14 cellular contexts compared by ENCODE assay signal in genomic region chr4:145819246-145820181, GRCh38.
A peak's percentile ranks its signal among the peaks of the same experiment; 100 is the strongest.
DNase-seq lines count a peak whose midpoint lies in the region; ATAC-seq, FAIRE-seq and TF ChIP-seq lines count a peak whose summit lies in the region.
"Had no signal": no experiment of that assay in that cellular context is flagged by ENCODE, and none has a peak within 500 bp of the region (broad histone marks: within the 10 kb centered on the region; RNA-seq: fewer than 3 reads in every experiment).

No MANE protein-coding gene starts in this region.

- ATAC-seq in GM21737 (IDR thresholded peaks at IDR 0.05; ENCODE audit: unreplicated experiment) (peak; percentile 47), memory B cell (ENCODE audit: low read depth) (no peak)
- ATAC-seq: activated T-helper 17 cell treated with anti-CD3 and anti-CD28 coated beads, Interleukin-2, amount 50 U/mL, for 72 hours; Panc1 had no signal

- H3K27ac ChIP-seq in esophagus squamous epithelium, result peak overlapping the region in 1 of 4 donors; percentile 10
- H3K27ac ChIP-seq: colonic mucosa, neutrophil had no signal

- H3K4me3 ChIP-seq in esophagus squamous epithelium, result no peak overlapping the region
- H3K4me3 ChIP-seq: colonic mucosa had no signal

- 81 to 89% methylated on average over 12 of the region's 12 CpGs for WGBS in esophagus squamous epithelium, 2 donors

- H3K9me3 ChIP-seq in esophagus squamous epithelium, result no peaks in the 10 kb centered on the region
- H3K9me3 ChIP-seq: colonic mucosa, neutrophil had no signal

- no peaks in the 10 kb centered on the region for H3K27me3 ChIP-seq in esophagus squamous epithelium
- H3K27me3 ChIP-seq: colonic mucosa, neutrophil had no signal

- no peak for TF ChIP-seq POLR2A in esophagus squamous epithelium (IDR thresholded peaks at IDR 0.05)

- FAIRE-seq in HTR-8/SVneo (lab: Jason Lieb, UNC), result no peak

- no peaks in the 10 kb centered on the region for H3K27me3 Mint-ChIP-seq in memory B cell
- H3K27me3 Mint-ChIP-seq: activated T-helper 17 cell treated with anti-CD3 and anti-CD28 coated beads, Interleukin-2, amount 50 U/mL, for 72 hours; type B pancreatic cell had no signal

- H3K4me1 Mint-ChIP-seq in memory B cell, result no peaks in the 10 kb centered on the region

- H3K4me3 Mint-ChIP-seq in memory B cell, result no peak overlapping the region
- H3K4me3 Mint-ChIP-seq: activated T-helper 17 cell treated with anti-CD3 and anti-CD28 coated beads, Interleukin-2, amount 50 U/mL, for 72 hours; type B pancreatic cell had no signal

- DNase-seq in Ammon's horn (ENCODE audit: low spot score) (peak; percentile 82), amygdala (lab: John Stamatoyannopoulos, UW) (peak in 43 of 56 donors; percentile 3 to 70 (median 27)), memory B cell (ENCODE audit: low spot score in 2 of 2) (no peak), esophagus squamous epithelium (lab: John Stamatoyannopoulos, UW) (no peak), NCI-H1436 treated with DMSO at 0.1 percent for 48 hours (lab: John Stamatoyannopoulos, UW) (no peak), HTR-8/SVneo (ENCODE audit: insufficient read length, low spot score) (no peak), iPS-NIHi7 (ENCODE audit: extremely low spot score) (no peak)
- DNase-seq: colonic mucosa, GF-D8 had no signal

- H3K9me3 Mint-ChIP-seq in memory B cell, result no peaks in the 10 kb centered on the region
- H3K9me3 Mint-ChIP-seq: activated T-helper 17 cell treated with anti-CD3 and anti-CD28 coated beads, Interleukin-2, amount 50 U/mL, for 72 hours had no signal

- H3K27ac Mint-ChIP-seq in memory B cell, result peak overlapping the region; percentile 2
- H3K27ac Mint-ChIP-seq: activated T-helper 17 cell treated with anti-CD3 and anti-CD28 coated beads, Interleukin-2, amount 50 U/mL, for 72 hours; type B pancreatic cell had no signal

- intact Hi-C loops in esophagus squamous epithelium (cut with DNase I), result no loop called here

- TF ChIP-seq CTCF in esophagus squamous epithelium (IDR thresholded peaks at IDR 0.05), result no peak

- peaks cover 0 to 3% (median 0%) of the 10 kb centered on the region in 3 donors for H3K36me3 ChIP-seq in esophagus squamous epithelium
- H3K36me3 ChIP-seq: colonic mucosa, neutrophil had no signal

- H3K36me3 Mint-ChIP-seq in memory B cell, result peaks cover 45% of the 10 kb centered on the region

- H3K4me1 ChIP-seq in esophagus squamous epithelium, result no peaks in the 10 kb centered on the region
- H3K4me1 ChIP-seq: colonic mucosa had no signal

Comparison
In these comparisons a context has a peak if more than half of its experiments do, and no peak if none do; other contexts are left out.
1. DNase-seq: peak in Ammon's horn (single experiment) and amygdala (43 of 56); none in memory B cell (0 of 2), esophagus squamous epithelium (single experiment), NCI-H1436 treated with DMSO at 0.1 percent for 48 hours (single experiment), HTR-8/SVneo (single experiment) and iPS-NIHi7 (single experiment).